ENCODE assay signal across 9 cellular contexts in genomic region chr5:75037106-75037505, GRCh38. TPM values are rescaled to one million over a fixed set of nuclear protein-coding genes. Genes with fewer than 3 reads are reported as not detected.
A peak's percentile ranks its signal among the peaks of the same experiment; 100 is the strongest.
DNase-seq lines count a peak whose midpoint lies in the region; ATAC-seq, FAIRE-seq and TF ChIP-seq lines count a peak whose summit lies in the region.
"Had no signal": no experiment of that assay in that cellular context is flagged by ENCODE, and none has a peak within 500 bp of the region (broad histone marks: within the 10 kb centered on the region; RNA-seq: fewer than 3 reads in every experiment).

No MANE protein-coding gene starts in this region.

- TF ChIP-seq CTCF in A549 (IDR thresholded peaks at IDR 0.05): no peak
- no peak for TF ChIP-seq CTCF in left lung (IDR thresholded peaks at IDR 0.05)
- no peak for TF ChIP-seq CTCF in coronary artery (IDR thresholded peaks at IDR 0.05)

- no peaks in the 10 kb centered on the region for H3K9me3 ChIP-seq in A549
- H3K9me3 ChIP-seq in left lung: no peaks in the 10 kb centered on the region

- peak; percentile 48 to 52 for DNase-seq in A549 (ENCODE audit: low read depth in 1 of 2, low spot score in 1 of 2)
- DNase-seq in H4 (ENCODE audit: low spot score): peak; percentile 47
- no peak for DNase-seq in left lung
- DNase-seq in coronary artery (ENCODE audit: low spot score): no peak
- DNase-seq in NCI-H69 (lab: John Stamatoyannopoulos, UW): no peak
- DNase-seq: activated CD8-positive, alpha-beta memory T cell treated with anti-CD3 and anti-CD28 coated beads for 24 hours had no signal

- no peak for TF ChIP-seq POLR2A in A549 (IDR thresholded peaks at IDR 0.05; ENCODE audit: low read length)

- H3K4me2 ChIP-seq in A549: no peak overlapping the region

- H3K27me3 Mint-ChIP-seq in activated naive CD8-positive, alpha-beta T cell: no peaks in the 10 kb centered on the region

- TF ChIP-seq EP300 in A549 (IDR thresholded peaks at IDR 0.05): no peak

- H3K27ac Mint-ChIP-seq in activated naive CD8-positive, alpha-beta T cell: peak overlapping the region; percentile 77

- H3K9me3 Mint-ChIP-seq in activated naive CD8-positive, alpha-beta T cell (ENCODE audit: low read depth): no peaks in the 10 kb centered on the region

- no peaks in the 10 kb centered on the region for H3K36me3 ChIP-seq in left lung

- POLR2A ChIA-PET in A549 (lab: Yijun Ruan, JAX): no interaction called here

- peak; percentile 81 to 94 for ATAC-seq in A549
- peak; percentile 78 for ATAC-seq in left lung
- no peak for ATAC-seq in HG03025 (IDR thresholded peaks at IDR 0.05; ENCODE audit: low FRiP score, unreplicated experiment)
- no peak for ATAC-seq in GM21360 (IDR thresholded peaks at IDR 0.05; ENCODE audit: unreplicated experiment)

- intact Hi-C loops in left lung (cut with DNase I): no loop called here

- CTCF ChIA-PET in A549 (lab: Yijun Ruan, JAX): interaction anchor here (0.6 to 4.1 kb wide), 3 partner anchors 12 to 107 kb away, joined by 3 to 20 read pairs (median 3); no protein-coding TSS in a partner anchor

- H3K4me1 Mint-ChIP-seq in activated naive CD8-positive, alpha-beta T cell (ENCODE audit: low read depth): peaks cover 80% of the 10 kb centered on the region

- no peak overlapping the region for H3K4me3 Mint-ChIP-seq in activated naive CD8-positive, alpha-beta T cell

- H3K27me3 ChIP-seq in left lung: no peaks in the 10 kb centered on the region

- H3K4me1 ChIP-seq in A549 (0 out of 3 replicates have a peak, but pooled peaks cover 5% of the 10 kb centered on the region), left lung (no peaks in the 10 kb centered on the region)

- no peak overlapping the region for H3K27ac ChIP-seq in A549
- H3K27ac ChIP-seq in left lung: no peak overlapping the region
- H3K27ac ChIP-seq in coronary artery: no peak overlapping the region

- FAIRE-seq in A549 (lab: Jason Lieb, UNC): no peak

- no peak for TF ChIP-seq RAD21 in A549 (conservative IDR thresholded peaks at IDR 0.05 in 1 of 2, IDR thresholded peaks at IDR 0.05 in 1 of 2)

- H3K36me3 Mint-ChIP-seq in activated naive CD8-positive, alpha-beta T cell: peaks cover 28% of the 10 kb centered on the region

- H3K4me3 ChIP-seq in A549 (no peak overlapping the region), left lung (no peak overlapping the region), coronary artery (no peak overlapping the region)

- 29% methylated on average over 4 of the region's 4 CpGs for WGBS in A549 (ENCODE audit: missing lambda C conversion rate)

TF ChIP-seq in A549, 52 proteins besides CTCF, POLR2A, EP300 and RAD21:
- TF ChIP-seq CEBPB (IDR thresholded peaks at IDR 0.05) (no peak), EHF (CRISPR knock-in tag; IDR thresholded peaks at IDR 0.05) (no peak), NPAS2 (CRISPR knock-in tag; IDR thresholded peaks at IDR 0.05; ENCODE audit: borderline replicate concordance) (no peak), GATA3 (IDR thresholded peaks at IDR 0.05; ENCODE audit: borderline replicate concordance) (no peak), FOXS1 (CRISPR knock-in tag; IDR thresholded peaks at IDR 0.05) (no peak), HDAC2 (IDR thresholded peaks at IDR 0.05) (no peak), HOXA7 (CRISPR knock-in tag; IDR thresholded peaks at IDR 0.05) (no peak), ATOH8 (CRISPR knock-in tag; IDR thresholded peaks at IDR 0.05; ENCODE audit: low read depth) (no peak), RCOR1 (IDR thresholded peaks at IDR 0.05; ENCODE audit: low read depth, low read length) (no peak), RARB (CRISPR knock-in tag; IDR thresholded peaks at IDR 0.05) (no peak), CHD4 (IDR thresholded peaks at IDR 0.05; ENCODE audit: borderline replicate concordance) (no peak), JUNB (IDR thresholded peaks at IDR 0.05) (no peak)

RNA-seq across cellular contexts. Expression of gene GCNT4, which starts 15.3 kb away (rescaled TPM):
- polyA plus RNA-seq in A549 (2011; rRNA removed) (0.34 and 0.39 TPM in 2 replicates), A549 (2017; fragmentation: RNase III; extraction: RNeasy Plus Mini Kit Qiagen cat#74134 plus additional on column Dnase treatment) (0.25 to 0.28 TPM (median 0.28 TPM) in 3 replicates)
- 0.03 and 0.04 TPM in 2 replicates for polyA plus RNA-seq in A549 (2012; cell fraction: cytosol; rRNA removed)
- polyA plus RNA-seq in A549 (2012; cell fraction: nucleus; rRNA removed): 0.01 and 0.06 TPM in 2 replicates
- polyA minus RNA-seq in A549 (2011; rRNA and poly(A)+ RNA removed): 0.17 and 0.24 TPM in 2 replicates
- 0.06 and 0.12 TPM in 2 replicates for total RNA-seq in H4 (2014; rRNA removed; shearing (Covaris generic))
- 1 to 10 TPM; 1.7 to 3.6 TPM for total RNA-seq in left lung

Comparison
In these comparisons a context has a peak if more than half of its experiments do, and no peak if none do; other contexts are left out.
1. ATAC-seq: peak in A549 (2 of 2) and left lung (single experiment); none in HG03025 (single experiment) and GM21360 (single experiment).
2. DNase-seq: peak in A549 (2 of 2) and H4 (single experiment); none in left lung (0 of 2), coronary artery (single experiment) and NCI-H69 (single experiment).